In the genomic region with DNA sequence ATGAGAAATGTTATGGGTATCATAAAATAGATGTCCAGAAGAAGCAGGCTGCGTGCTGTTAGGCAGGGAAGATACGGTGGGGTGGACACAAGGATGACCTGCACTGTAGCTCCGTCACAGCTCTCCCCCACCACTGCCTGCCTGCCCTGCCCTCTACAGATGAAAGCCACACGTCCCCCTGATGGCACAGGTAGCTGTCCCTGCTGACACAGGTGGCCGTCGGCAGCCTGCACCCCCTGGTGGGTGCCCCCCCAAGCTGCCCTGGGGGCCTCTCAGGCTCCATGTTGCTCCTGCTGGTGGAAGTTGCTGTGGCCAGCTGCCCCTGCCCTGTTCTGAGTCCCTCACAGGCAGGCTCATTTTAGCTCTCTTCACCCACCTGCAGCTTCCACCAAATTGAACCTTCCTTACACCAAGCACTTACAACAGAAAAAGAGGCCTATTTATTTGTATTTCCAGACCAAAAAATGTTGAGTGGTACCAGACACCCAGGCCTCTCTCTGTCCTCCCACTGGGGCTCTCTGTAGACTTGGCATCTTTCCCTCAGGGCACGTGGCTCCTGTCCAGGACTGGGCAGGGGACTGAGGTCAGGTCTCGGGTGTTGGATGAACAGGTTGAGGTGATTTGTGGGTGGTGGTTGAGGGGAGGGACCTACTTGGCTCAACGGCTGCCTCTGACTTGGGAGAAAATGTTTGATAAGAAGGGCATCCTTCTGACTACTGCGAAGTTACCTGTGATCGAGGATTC, we compare ENCODE assay signal across 2 cellular contexts.
TF ChIP-seq lines count a peak whose summit lies in the region.

No MANE protein-coding gene starts in this region.

TF ChIP-seq in SK-N-SH, 30 proteins besides CTCF, POLR2A, EP300 and RAD21 (continued from another document):
- TF ChIP-seq, protein P1, sequence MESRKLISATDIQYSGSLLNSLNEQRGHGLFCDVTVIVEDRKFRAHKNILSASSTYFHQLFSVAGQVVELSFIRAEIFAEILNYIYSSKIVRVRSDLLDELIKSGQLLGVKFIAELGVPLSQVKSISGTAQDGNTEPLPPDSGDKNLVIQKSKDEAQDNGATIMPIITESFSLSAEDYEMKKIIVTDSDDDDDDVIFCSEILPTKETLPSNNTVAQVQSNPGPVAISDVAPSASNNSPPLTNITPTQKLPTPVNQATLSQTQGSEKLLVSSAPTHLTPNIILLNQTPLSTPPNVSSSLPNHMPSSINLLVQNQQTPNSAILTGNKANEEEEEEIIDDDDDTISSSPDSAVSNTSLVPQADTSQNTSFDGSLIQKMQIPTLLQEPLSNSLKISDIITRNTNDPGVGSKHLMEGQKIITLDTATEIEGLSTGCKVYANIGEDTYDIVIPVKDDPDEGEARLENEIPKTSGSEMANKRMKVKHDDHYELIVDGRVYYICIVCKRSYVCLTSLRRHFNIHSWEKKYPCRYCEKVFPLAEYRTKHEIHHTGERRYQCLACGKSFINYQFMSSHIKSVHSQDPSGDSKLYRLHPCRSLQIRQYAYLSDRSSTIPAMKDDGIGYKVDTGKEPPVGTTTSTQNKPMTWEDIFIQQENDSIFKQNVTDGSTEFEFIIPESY (IDR thresholded peaks at IDR 0.05; ENCODE audit: borderline replicate concordance, low read depth) = no peak
- TF ChIP-seq, protein P2, sequence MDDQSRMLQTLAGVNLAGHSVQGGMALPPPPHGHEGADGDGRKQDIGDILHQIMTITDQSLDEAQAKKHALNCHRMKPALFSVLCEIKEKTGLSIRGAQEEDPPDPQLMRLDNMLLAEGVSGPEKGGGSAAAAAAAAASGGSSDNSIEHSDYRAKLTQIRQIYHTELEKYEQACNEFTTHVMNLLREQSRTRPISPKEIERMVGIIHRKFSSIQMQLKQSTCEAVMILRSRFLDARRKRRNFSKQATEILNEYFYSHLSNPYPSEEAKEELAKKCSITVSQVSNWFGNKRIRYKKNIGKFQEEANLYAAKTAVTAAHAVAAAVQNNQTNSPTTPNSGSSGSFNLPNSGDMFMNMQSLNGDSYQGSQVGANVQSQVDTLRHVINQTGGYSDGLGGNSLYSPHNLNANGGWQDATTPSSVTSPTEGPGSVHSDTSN (IDR thresholded peaks at IDR 0.05) = no peak
- TF ChIP-seq TCF12 (IDR thresholded peaks at IDR 0.05) = no peak

TF ChIP-seq in SK-N-SH treated with all-trans-retinoic acid at 6 μM for 48 hours, 23 proteins besides CTCF, POLR2A, EP300 and RAD21 (continued from another document):
- TF ChIP-seq, protein P3, sequence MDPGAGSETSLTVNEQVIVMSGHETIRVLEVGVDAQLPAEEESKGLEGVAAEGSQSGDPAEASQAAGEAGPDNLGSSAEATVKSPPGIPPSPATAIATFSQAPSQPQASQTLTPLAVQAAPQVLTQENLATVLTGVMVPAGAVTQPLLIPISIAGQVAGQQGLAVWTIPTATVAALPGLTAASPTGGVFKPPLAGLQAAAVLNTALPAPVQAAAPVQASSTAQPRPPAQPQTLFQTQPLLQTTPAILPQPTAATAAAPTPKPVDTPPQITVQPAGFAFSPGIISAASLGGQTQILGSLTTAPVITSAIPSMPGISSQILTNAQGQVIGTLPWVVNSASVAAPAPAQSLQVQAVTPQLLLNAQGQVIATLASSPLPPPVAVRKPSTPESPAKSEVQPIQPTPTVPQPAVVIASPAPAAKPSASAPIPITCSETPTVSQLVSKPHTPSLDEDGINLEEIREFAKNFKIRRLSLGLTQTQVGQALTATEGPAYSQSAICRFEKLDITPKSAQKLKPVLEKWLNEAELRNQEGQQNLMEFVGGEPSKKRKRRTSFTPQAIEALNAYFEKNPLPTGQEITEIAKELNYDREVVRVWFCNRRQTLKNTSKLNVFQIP (CRISPR knock-in tag; IDR thresholded peaks at IDR 0.05; ENCODE audit: borderline replicate concordance, low read depth) = no peak
- TF ChIP-seq CSDC2 (CRISPR knock-in tag; IDR thresholded peaks at IDR 0.05) (no peak), ZFP30 (CRISPR knock-in tag; IDR thresholded peaks at IDR 0.05) (no peak), SNAI2 (CRISPR knock-in tag; IDR thresholded peaks at IDR 0.05) (no peak), TOX (CRISPR knock-in tag; IDR thresholded peaks at IDR 0.05; ENCODE audit: borderline replicate concordance) (no peak), GLIS3 (CRISPR knock-in tag; IDR thresholded peaks at IDR 0.05) (no peak), OSR1 (CRISPR knock-in tag; IDR thresholded peaks at IDR 0.05) (no peak), ZNF8 (CRISPR knock-in tag; IDR thresholded peaks at IDR 0.05) (no peak), TCF4 (CRISPR knock-in tag; IDR thresholded peaks at IDR 0.05; ENCODE audit: borderline replicate concordance) (no peak), PPARA (CRISPR knock-in tag; IDR thresholded peaks at IDR 0.05; ENCODE audit: borderline replicate concordance) (no peak), RARB (CRISPR knock-in tag; IDR thresholded peaks at IDR 0.05) (no peak), ZC3H10 (CRISPR knock-in tag; IDR thresholded peaks at IDR 0.05) (no peak), ZNF70 (CRISPR knock-in tag; IDR thresholded peaks at IDR 0.05) (no peak)
- TF ChIP-seq, protein P4, sequence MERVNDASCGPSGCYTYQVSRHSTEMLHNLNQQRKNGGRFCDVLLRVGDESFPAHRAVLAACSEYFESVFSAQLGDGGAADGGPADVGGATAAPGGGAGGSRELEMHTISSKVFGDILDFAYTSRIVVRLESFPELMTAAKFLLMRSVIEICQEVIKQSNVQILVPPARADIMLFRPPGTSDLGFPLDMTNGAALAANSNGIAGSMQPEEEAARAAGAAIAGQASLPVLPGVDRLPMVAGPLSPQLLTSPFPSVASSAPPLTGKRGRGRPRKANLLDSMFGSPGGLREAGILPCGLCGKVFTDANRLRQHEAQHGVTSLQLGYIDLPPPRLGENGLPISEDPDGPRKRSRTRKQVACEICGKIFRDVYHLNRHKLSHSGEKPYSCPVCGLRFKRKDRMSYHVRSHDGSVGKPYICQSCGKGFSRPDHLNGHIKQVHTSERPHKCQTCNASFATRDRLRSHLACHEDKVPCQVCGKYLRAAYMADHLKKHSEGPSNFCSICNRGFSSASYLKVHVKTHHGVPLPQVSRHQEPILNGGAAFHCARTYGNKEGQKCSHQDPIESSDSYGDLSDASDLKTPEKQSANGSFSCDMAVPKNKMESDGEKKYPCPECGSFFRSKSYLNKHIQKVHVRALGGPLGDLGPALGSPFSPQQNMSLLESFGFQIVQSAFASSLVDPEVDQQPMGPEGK (CRISPR knock-in tag; IDR thresholded peaks at IDR 0.05; ENCODE audit: borderline replicate concordance) = no peak
